Comparison of ENCODE assay signal across 20 cellular contexts in genomic region chr4:80204433-80204832, GRCh38.
"Had no signal": no experiment of that assay in that cellular context is flagged by ENCODE, and none has a peak within 500 bp of the region (broad histone marks: within the 10 kb centered on the region; RNA-seq: fewer than 3 reads in every experiment).

No MANE protein-coding gene starts in this region.

- H3K4me3 ChIP-seq: heart right ventricle, mucosa of descending colon, sigmoid colon, stomach had no signal

- H3K36me3 ChIP-seq: heart right ventricle, neutrophil, sigmoid colon, stomach had no signal

- H3K27me3 ChIP-seq: sigmoid colon had no signal

- H3K9me3 ChIP-seq: heart right ventricle, mucosa of descending colon, neutrophil, sigmoid colon, stomach had no signal

- H3K27ac Mint-ChIP-seq: nephron had no signal

- DNase-seq: cortex of kidney; dorsolateral prefrontal cortex; effector memory CD4-positive, alpha-beta T cell; heart right ventricle; hypothalamus; mucosa of descending colon; sigmoid colon; small intestine; stimulated activated CD4-positive, alpha-beta T cell treated with anti-CD3 and anti-CD28 coated beads, Interleukin-12 subunit alpha, Interleukin-12 subunit beta, amount 100 ng/mL, for 4 hours; stimulated activated naive CD4-positive, alpha-beta T cell; stomach; substantia nigra; trophoblast cell had no signal

- H3K27ac ChIP-seq: heart right ventricle, neutrophil, stomach had no signal

- ATAC-seq: esophagus mucosa, heart right ventricle, left lobe of liver, mucosa of descending colon had no signal

- FAIRE-seq: endometrium, frontal cortex, islet of Langerhans, small intestine had no signal
